Comparison of ENCODE assay signal across 24 cellular contexts in the genomic region with DNA sequence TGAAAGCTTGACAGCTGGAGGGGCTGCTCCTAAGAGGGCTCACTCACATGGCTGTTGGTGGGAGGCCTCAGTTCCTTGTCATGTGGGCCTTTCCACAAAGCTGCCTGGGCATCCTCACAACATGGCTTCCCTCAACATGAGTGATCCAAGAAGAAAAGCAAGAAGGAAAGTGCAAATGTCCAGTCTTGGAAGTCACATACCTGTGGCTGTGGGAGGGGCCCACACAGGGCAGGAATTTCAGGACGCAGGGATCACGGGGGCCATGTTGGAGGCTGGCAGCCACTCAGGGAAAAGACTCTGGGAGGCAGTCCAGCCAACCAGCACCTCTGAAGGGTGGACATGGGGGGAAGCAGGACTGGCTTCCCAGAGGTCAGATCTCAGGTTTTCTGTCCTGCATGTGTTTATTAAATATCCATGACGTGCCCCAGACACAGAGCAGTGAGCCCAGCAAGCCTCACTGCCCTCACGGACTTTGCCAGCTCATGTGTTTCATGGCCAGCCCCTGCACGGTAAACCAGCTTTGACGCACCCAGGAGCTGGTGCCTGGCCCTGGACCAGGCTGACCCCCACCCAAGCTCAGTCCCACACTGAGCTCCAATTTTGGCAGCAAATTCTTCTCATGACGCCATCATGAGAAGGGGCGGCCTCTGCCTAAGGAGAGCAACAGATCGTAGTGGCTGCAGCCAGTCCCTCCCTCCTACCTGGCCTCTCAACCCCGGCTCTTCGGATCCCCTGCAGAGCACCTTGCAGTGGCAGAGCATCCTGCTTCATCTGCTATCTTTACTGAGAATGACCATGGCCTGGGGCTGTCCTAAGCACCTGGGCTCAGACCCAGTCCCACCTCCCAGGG. TPM values are rescaled to one million over a fixed set of nuclear protein-coding genes. Genes with fewer than 3 reads are reported as not detected.
DNase-seq lines count a peak whose midpoint lies in the region; ATAC-seq, FAIRE-seq and TF ChIP-seq lines count a peak whose summit lies in the region.
"Had no signal": no experiment of that assay in that cellular context is flagged by ENCODE, and none has a peak within 500 bp of the region (broad histone marks: within the 10 kb centered on the region; RNA-seq: fewer than 3 reads in every experiment).

No MANE protein-coding gene starts in this region.

- H3K4me1 ChIP-seq in right lobe of liver (no peaks in the 10 kb centered on the region), HepG2 (ENCODE audit: insufficient read depth, low read length) (no peaks in the 10 kb centered on the region), neural progenitor cell (peaks cover 7% of the 10 kb centered on the region), kidney (ENCODE audit: control insufficient read depth in 1 of 2, insufficient read depth in 1 of 2, low read depth in 1 of 2, low read length in 2 of 2) (no peaks in the 10 kb centered on the region)
- H3K4me1 ChIP-seq: thyroid gland had no signal

- intact Hi-C loops in right lobe of liver (cut with DNase I) (no loop called here), HepG2 (cut with micrococcal nuclease; ENCODE audit: unreplicated experiment) (no loop called here), kidney (cut with DNase I) (no loop called here)

- no peaks in the 10 kb centered on the region for H3K36me3 Mint-ChIP-seq in neural progenitor cell

- H3K4me1 Mint-ChIP-seq in neural progenitor cell, result no peaks in the 10 kb centered on the region
- H3K4me1 Mint-ChIP-seq: activated T-helper 17 cell treated with anti-CD3 and anti-CD28 coated beads, Interleukin-2, amount 50 U/mL, for 72 hours had no signal

- H3K27me3 ChIP-seq in right lobe of liver (no peaks in the 10 kb centered on the region), HepG2 (ENCODE audit: control insufficient read depth in 1 of 2, insufficient read depth in 2 of 2, low read length in 2 of 2) (peaks cover 14 to 98% of the 10 kb centered on the region in 2 experiments), WERI-Rb-1 (ENCODE audit: insufficient read depth, low read depth, severe bottlenecking) (no peaks in the 10 kb centered on the region), neural progenitor cell (no peaks in the 10 kb centered on the region)
- H3K27me3 ChIP-seq: ovary, thyroid gland had no signal

- peaks cover 2% of the 10 kb centered on the region for H3K27me3 Mint-ChIP-seq in neural progenitor cell (ENCODE audit: insufficient read depth, low read depth)
- H3K27me3 Mint-ChIP-seq: activated naive CD8-positive, alpha-beta T cell treated with anti-CD3 and anti-CD28 coated beads, Interleukin-2, amount 50 U/mL, for 24 hours; CD4-positive, alpha-beta T cell had no signal

- H3K27ac Mint-ChIP-seq in neural progenitor cell, result peak overlapping the region; percentile 57
- H3K27ac Mint-ChIP-seq: activated naive CD8-positive, alpha-beta T cell treated with anti-CD3 and anti-CD28 coated beads, Interleukin-2, amount 50 U/mL, for 24 hours; activated T-helper 17 cell treated with anti-CD3 and anti-CD28 coated beads, Interleukin-2, amount 50 U/mL, for 72 hours; CD4-positive, alpha-beta T cell; naive thymus-derived CD4-positive, alpha-beta T cell; T-cell had no signal

- ATAC-seq in right lobe of liver, result no peak
- no peak for ATAC-seq in HepG2
- ATAC-seq: activated naive CD8-positive, alpha-beta T cell treated with anti-CD3 and anti-CD28 coated beads, Interleukin-2, amount 50 U/mL, for 24 hours; activated T-helper 17 cell treated with anti-CD3 and anti-CD28 coated beads, Interleukin-2, amount 50 U/mL, for 72 hours; left colon; naive thymus-derived CD4-positive, alpha-beta T cell; T-cell had no signal

- no peak for TF ChIP-seq CTCF in right lobe of liver (IDR thresholded peaks at IDR 0.05)
- no peak for TF ChIP-seq CTCF in HepG2 (CRISPR knock-in tag; IDR thresholded peaks at IDR 0.05)
- TF ChIP-seq CTCF in WERI-Rb-1 (IDR thresholded peaks at IDR 0.05; ENCODE audit: low read depth, low read length), result no peak
- no peak for TF ChIP-seq CTCF in neural progenitor cell (IDR thresholded peaks at IDR 0.05)
- no peak for TF ChIP-seq CTCF in kidney (IDR thresholded peaks at IDR 0.05; ENCODE audit: borderline replicate concordance, extremely low read depth, insufficient read depth)

- WGBS in right lobe of liver (ENCODE audit: insufficient coverage, low coverage, low lambda C conversion rate, missing lambda C conversion rate), result 80% methylated on average over 1 of the region's 11 CpGs
- WGBS in HepG2 (ENCODE audit: low lambda C conversion rate), result 21% methylated on average over 9 of the region's 11 CpGs

- POLR2A ChIA-PET in HepG2 (lab: Yijun Ruan, JAX), result no interaction called here

- H3K79me2 ChIP-seq in HepG2 (ENCODE audit: insufficient read depth, low read length), result no peaks in the 10 kb centered on the region
- no peaks in the 10 kb centered on the region for H3K79me2 ChIP-seq in neural progenitor cell (ENCODE audit: low read depth)

- H3K4me3 ChIP-seq in right lobe of liver (no peak overlapping the region), HepG2 (replicated peaks in 1 of 3; ENCODE audit: insufficient read depth in 1 of 3, low read depth in 2 of 3, low read length in 3 of 3) (no peak overlapping the region), WERI-Rb-1 (ENCODE audit: low read depth, low read length) (no peak overlapping the region), neural progenitor cell (no peak overlapping the region), kidney (ENCODE audit: low read length in 2 of 2) (no peak overlapping the region)
- H3K4me3 ChIP-seq: ovary, PC-9, thyroid gland had no signal

- H3K27ac ChIP-seq in right lobe of liver (no peak overlapping the region), HepG2 (ENCODE audit: extremely low read length, insufficient read depth, low read length) (no peak overlapping the region), WERI-Rb-1 (no peak overlapping the region), neural progenitor cell (no peak overlapping the region), kidney (ENCODE audit: low read depth in 2 of 2, low read length in 2 of 2) (no peak overlapping the region)
- H3K27ac ChIP-seq: epithelial cell of prostate, KMS-11, ovary, PC-9, thyroid gland had no signal

- no peak overlapping the region for H2AFZ ChIP-seq in HepG2 (ENCODE audit: low read length)
- no peak overlapping the region for H2AFZ ChIP-seq in neural progenitor cell (replicated peaks)
- H2AFZ ChIP-seq: PC-9 had no signal

- H3K36me3 ChIP-seq in right lobe of liver (no peaks in the 10 kb centered on the region), HepG2 (replicated peaks in 1 of 2; ENCODE audit: control insufficient read depth in 1 of 2, insufficient read depth in 2 of 2, low read length in 2 of 2) (no peaks in the 10 kb centered on the region), WERI-Rb-1 (no peaks in the 10 kb centered on the region), neural progenitor cell (no peaks in the 10 kb centered on the region), kidney (ENCODE audit: control insufficient read depth in 1 of 2, insufficient read depth in 2 of 2, low read length in 2 of 2) (no peaks in the 10 kb centered on the region)
- H3K36me3 ChIP-seq: ovary, thyroid gland had no signal

- TF ChIP-seq POLR2A in right lobe of liver (IDR thresholded peaks at IDR 0.05) (no peak), HepG2 (IDR thresholded peaks at IDR 0.05; ENCODE audit: insufficient read depth in 1 of 2, low read depth in 2 of 2, low read length in 2 of 2) (no peak)

- H3K4me2 ChIP-seq in HepG2 (ENCODE audit: low read depth, low read length), result no peak overlapping the region
- no peak overlapping the region for H3K4me2 ChIP-seq in neural progenitor cell
- H3K4me2 ChIP-seq: KMS-11, PC-9 had no signal

- BruUV-seq in HepG2 (replicated peaks; lab: Mats Ljungman, UMichigan), result no TSS peak

- CTCF ChIA-PET in HepG2 (lab: Yijun Ruan, JAX; ENCODE audit: low intra/inter-chr PET ratio, low total read pairs), result no interaction called here

- TF ChIP-seq EP300 in HepG2 (IDR thresholded peaks at IDR 0.05; ENCODE audit: low read depth in 2 of 2, low read length in 2 of 2) (no peak), HepG2 (CRISPR knock-in tag; IDR thresholded peaks at IDR 0.05; ENCODE audit: borderline replicate concordance) (no peak)

- no peaks in the 10 kb centered on the region for H3F3A ChIP-seq in neural progenitor cell (ENCODE audit: low read depth)

- H3K9me3 ChIP-seq in right lobe of liver, result no peaks in the 10 kb centered on the region
- H3K9me3 ChIP-seq in HepG2 (ENCODE audit: low read length), result no peaks in the 10 kb centered on the region
- H3K9me3 ChIP-seq in WERI-Rb-1 (ENCODE audit: severe bottlenecking), result peaks cover 9% of the 10 kb centered on the region
- peaks cover 7% of the 10 kb centered on the region for H3K9me3 ChIP-seq in neural progenitor cell (ENCODE audit: low read depth)
- peaks cover 0 to 2% of the 10 kb centered on the region in 2 donors for H3K9me3 ChIP-seq in kidney (ENCODE audit: control insufficient read depth in 1 of 2, low read length in 2 of 2)
- H3K9me3 ChIP-seq: thyroid gland had no signal

- no peak for FAIRE-seq in HepG2 (lab: Jason Lieb, UNC)
- FAIRE-seq in kidney (lab: Jason Lieb, UNC), result no peak

- peaks cover 9% of the 10 kb centered on the region for H3K9me3 Mint-ChIP-seq in neural progenitor cell
- H3K9me3 Mint-ChIP-seq: activated T-helper 17 cell treated with anti-CD3 and anti-CD28 coated beads, Interleukin-2, amount 50 U/mL, for 72 hours had no signal

- H3K4me3 Mint-ChIP-seq in neural progenitor cell, result peak overlapping the region; percentile 46
- H3K4me3 Mint-ChIP-seq: activated naive CD8-positive, alpha-beta T cell treated with anti-CD3 and anti-CD28 coated beads, Interleukin-2, amount 50 U/mL, for 24 hours; activated T-helper 17 cell treated with anti-CD3 and anti-CD28 coated beads, Interleukin-2, amount 50 U/mL, for 72 hours; CD4-positive, alpha-beta T cell; naive thymus-derived CD4-positive, alpha-beta T cell; T-cell had no signal

- H3K9ac ChIP-seq in HepG2 (ENCODE audit: insufficient read depth, low read depth, low read length), result no peak overlapping the region
- no peak overlapping the region for H3K9ac ChIP-seq in neural progenitor cell
- H3K9ac ChIP-seq in kidney (ENCODE audit: low read length in 2 of 2), result no peak overlapping the region
- H3K9ac ChIP-seq: KMS-11 had no signal

- in situ Hi-C loops in HepG2 (cut with HindIII; ENCODE audit: extremely low pct_ligation_motif_present, low pct_unique_long_range_greater_than_20kb), result no loop called here

- H4K20me1 ChIP-seq in HepG2 (ENCODE audit: insufficient read depth, low read length) (no peaks in the 10 kb centered on the region), neural progenitor cell (ENCODE audit: low read depth) (no peaks in the 10 kb centered on the region)

- DNase-seq in right lobe of liver (peak in 2 of 3 donors; percentile 9 to 26), HepG2 (ENCODE audit: low spot score) (no peak), WERI-Rb-1 (peak; percentile 2), neural progenitor cell (ENCODE audit: low spot score) (no peak), ureter (ENCODE audit: low spot score) (peak; percentile 31), kidney (no peak)
- no peak for DNase-seq in stimulated activated CD4-positive, alpha-beta T cell treated with anti-CD3 and anti-CD28 coated beads, Interleukin-1b, Interleukin-23, amount 100 ng/mL, for 48 hours
- DNase-seq: activated naive CD8-positive, alpha-beta T cell treated with anti-CD3 and anti-CD28 coated beads, Interleukin-2, amount 50 U/mL, for 24 hours; cerebellar nuclear complex; left colon; MV-4-11; naive thymus-derived CD4-positive, alpha-beta T cell; NCI-H510A treated with DMSO at 0.1 percent for 48 hours; PC-9; stimulated activated naive CD4-positive, alpha-beta T cell treated with Interleukin-2 at 50 U/mL for 16 hours; thyroid gland had no signal

- no peak for TF ChIP-seq RAD21 in HepG2 (CRISPR knock-in tag; IDR thresholded peaks at IDR 0.05)

RNA-seq across cellular contexts. Expression of a gene that starts 34.7 kb away (rescaled TPM):
- not detected for total RNA-seq in right lobe of liver
- not detected in 2 replicates for total RNA-seq in HepG2 (2016; rRNA removed; fragmentation: Illumina TruSeq; extraction: Trizol)
- total RNA-seq in HepG2 (2016; cell fraction: cytosol; rRNA removed; fragmentation: Illumina TruSeq; extraction: Trizol; ENCODE audit: low read depth), result not detected in 2 replicates
- total RNA-seq in HepG2 (2016; cell fraction: insoluble cytoplasmic fraction; rRNA removed; fragmentation: Illumina TruSeq; extraction: Trizol), result not detected in 2 replicates
- total RNA-seq in HepG2 (2016; cell fraction: membrane; rRNA removed; fragmentation: Illumina TruSeq; extraction: Trizol), result not detected in 2 replicates
- not detected in 2 replicates for total RNA-seq in HepG2 (2016; cell fraction: nucleus; rRNA removed; fragmentation: Illumina TruSeq; extraction: Trizol)
- not detected in 2 replicates for polyA plus RNA-seq in HepG2 (2011; rRNA removed)
- polyA plus RNA-seq in HepG2 (2011; cell fraction: cytosol; rRNA removed), result not detected in 2 replicates
- not detected in 2 replicates for polyA plus RNA-seq in HepG2 (2011; cell fraction: nucleus; rRNA removed)
- not detected in 2 replicates for polyA plus RNA-seq in HepG2 (2012)
- not detected in 2 replicates for polyA plus RNA-seq in HepG2 (2016; cell fraction: cytosol; fragmentation: Illumina TruSeq; extraction: Trizol; ENCODE audit: low read depth)
- not detected in 2 replicates for polyA plus RNA-seq in HepG2 (2016; cell fraction: insoluble cytoplasmic fraction; fragmentation: Illumina TruSeq; extraction: Trizol; ENCODE audit: low read depth)
- not detected in 2 replicates for polyA plus RNA-seq in HepG2 (2016; cell fraction: membrane; fragmentation: Illumina TruSeq; extraction: Trizol; ENCODE audit: low read depth)
- not detected in 2 replicates for polyA plus RNA-seq in HepG2 (2016; cell fraction: nucleus; fragmentation: Illumina TruSeq; extraction: Trizol; ENCODE audit: insufficient read depth, low read depth)
- 0.08 TPM in 1 of 2 replicates, not detected in the other for polyA minus RNA-seq in HepG2 (2011; rRNA and poly(A)+ RNA removed; ENCODE audit: low replicate concordance)
- polyA minus RNA-seq in HepG2 (2011; cell fraction: cytosol; rRNA and poly(A)+ RNA removed), result not detected in 2 replicates
- not detected in 2 replicates for polyA minus RNA-seq in HepG2 (2011; cell fraction: nucleus; rRNA and poly(A)+ RNA removed)
- total RNA-seq in neural progenitor cell (ENCODE audit: low replicate concordance), result not detected in 2 replicates
- not detected for total RNA-seq in ureter
- 0.50 TPM for total RNA-seq in kidney
- 0.39 TPM for polyA plus RNA-seq in kidney (ENCODE audit: insufficient read depth, low read depth, low replicate concordance)
- total RNA-seq: activated CD8-positive, alpha-beta memory T cell treated with anti-CD3 and anti-CD28 coated beads for 36 hours; activated T-helper 17 cell treated with anti-CD3 and anti-CD28 coated beads, Interleukin-2, amount 50 U/mL, for 72 hours; CD4-positive, alpha-beta T cell; HT1080; naive thymus-derived CD4-positive, alpha-beta T cell; ovary; PC-9; T-cell; thyroid gland had no signal
- polyA plus RNA-seq: naive thymus-derived CD4-positive, alpha-beta T cell had no signal

Comparison
In these comparisons a context has a peak if more than half of its experiments do, and no peak if none do; other contexts are left out.
1. DNase-seq: peak in right lobe of liver (2 of 3), WERI-Rb-1 (single experiment) and ureter (single experiment); none in HepG2 (single experiment), neural progenitor cell (single experiment), stimulated activated CD4-positive, alpha-beta T cell treated with anti-CD3 and anti-CD28 coated beads, Interleukin-1b, Interleukin-23, amount 100 ng/mL, for 48 hours (single experiment) and kidney (single experiment).